1 cellular context compared by ENCODE assay signal in the genomic region with DNA sequence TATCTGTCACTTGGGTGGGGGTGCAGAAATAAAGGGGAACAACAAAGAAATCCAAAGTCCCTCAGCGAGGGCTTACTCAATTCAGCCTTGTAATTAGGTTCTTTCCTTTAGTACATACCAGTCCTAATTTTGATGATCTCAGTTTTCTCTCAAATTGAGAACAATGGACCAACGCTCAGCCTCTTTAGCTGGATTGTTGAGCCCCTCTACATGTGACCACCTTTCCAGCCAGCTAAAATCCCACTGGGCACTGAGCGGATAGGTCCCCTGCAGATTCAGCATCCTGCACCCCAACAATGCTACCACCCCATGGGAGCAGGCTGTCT.
TF ChIP-seq lines count a peak whose summit lies in the region.

No MANE protein-coding gene starts in this region.

TF ChIP-seq in GM12878, 131 proteins besides CTCF, POLR2A, EP300 and RAD21:
- TF ChIP-seq ATF7 (IDR thresholded peaks at IDR 0.05; ENCODE audit: low read depth) (no peak), RCOR1 (conservative IDR thresholded peaks at IDR 0.05; ENCODE audit: low read depth, low read length) (no peak), JUND (IDR thresholded peaks at IDR 0.05; ENCODE audit: low read depth, low read length) (no peak), TBL1XR1 (IDR thresholded peaks at IDR 0.05; ENCODE audit: low read depth, low read length) (no peak), MTA3 (IDR thresholded peaks at IDR 0.05; ENCODE audit: borderline replicate concordance, low read length) (no peak), ZNF24 (IDR thresholded peaks at IDR 0.05) (no peak), SMC3 (IDR thresholded peaks at IDR 0.05; ENCODE audit: borderline replicate concordance, low read length) (no peak), BHLHE40 (IDR thresholded peaks at IDR 0.05; ENCODE audit: borderline replicate concordance in 1 of 2, low read depth in 2 of 2, low read length in 1 of 2) (no peak), SIN3A (IDR thresholded peaks at IDR 0.05; ENCODE audit: low read depth, low read length) (no peak), STAT1 (conservative IDR thresholded peaks at IDR 0.05) (no peak), PAX8 (IDR thresholded peaks at IDR 0.05) (no peak), ZZZ3 (IDR thresholded peaks at IDR 0.05; ENCODE audit: control insufficient read depth, insufficient read length, low read depth) (no peak), ZNF207 (IDR thresholded peaks at IDR 0.05; ENCODE audit: borderline replicate concordance) (no peak)
- TF ChIP-seq, protein P1, sequence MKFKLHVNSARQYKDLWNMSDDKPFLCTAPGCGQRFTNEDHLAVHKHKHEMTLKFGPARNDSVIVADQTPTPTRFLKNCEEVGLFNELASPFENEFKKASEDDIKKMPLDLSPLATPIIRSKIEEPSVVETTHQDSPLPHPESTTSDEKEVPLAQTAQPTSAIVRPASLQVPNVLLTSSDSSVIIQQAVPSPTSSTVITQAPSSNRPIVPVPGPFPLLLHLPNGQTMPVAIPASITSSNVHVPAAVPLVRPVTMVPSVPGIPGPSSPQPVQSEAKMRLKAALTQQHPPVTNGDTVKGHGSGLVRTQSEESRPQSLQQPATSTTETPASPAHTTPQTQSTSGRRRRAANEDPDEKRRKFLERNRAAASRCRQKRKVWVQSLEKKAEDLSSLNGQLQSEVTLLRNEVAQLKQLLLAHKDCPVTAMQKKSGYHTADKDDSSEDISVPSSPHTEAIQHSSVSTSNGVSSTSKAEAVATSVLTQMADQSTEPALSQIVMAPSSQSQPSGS (IDR thresholded peaks at IDR 0.05; ENCODE audit: low read length) = no peak
- TF ChIP-seq, protein P2, sequence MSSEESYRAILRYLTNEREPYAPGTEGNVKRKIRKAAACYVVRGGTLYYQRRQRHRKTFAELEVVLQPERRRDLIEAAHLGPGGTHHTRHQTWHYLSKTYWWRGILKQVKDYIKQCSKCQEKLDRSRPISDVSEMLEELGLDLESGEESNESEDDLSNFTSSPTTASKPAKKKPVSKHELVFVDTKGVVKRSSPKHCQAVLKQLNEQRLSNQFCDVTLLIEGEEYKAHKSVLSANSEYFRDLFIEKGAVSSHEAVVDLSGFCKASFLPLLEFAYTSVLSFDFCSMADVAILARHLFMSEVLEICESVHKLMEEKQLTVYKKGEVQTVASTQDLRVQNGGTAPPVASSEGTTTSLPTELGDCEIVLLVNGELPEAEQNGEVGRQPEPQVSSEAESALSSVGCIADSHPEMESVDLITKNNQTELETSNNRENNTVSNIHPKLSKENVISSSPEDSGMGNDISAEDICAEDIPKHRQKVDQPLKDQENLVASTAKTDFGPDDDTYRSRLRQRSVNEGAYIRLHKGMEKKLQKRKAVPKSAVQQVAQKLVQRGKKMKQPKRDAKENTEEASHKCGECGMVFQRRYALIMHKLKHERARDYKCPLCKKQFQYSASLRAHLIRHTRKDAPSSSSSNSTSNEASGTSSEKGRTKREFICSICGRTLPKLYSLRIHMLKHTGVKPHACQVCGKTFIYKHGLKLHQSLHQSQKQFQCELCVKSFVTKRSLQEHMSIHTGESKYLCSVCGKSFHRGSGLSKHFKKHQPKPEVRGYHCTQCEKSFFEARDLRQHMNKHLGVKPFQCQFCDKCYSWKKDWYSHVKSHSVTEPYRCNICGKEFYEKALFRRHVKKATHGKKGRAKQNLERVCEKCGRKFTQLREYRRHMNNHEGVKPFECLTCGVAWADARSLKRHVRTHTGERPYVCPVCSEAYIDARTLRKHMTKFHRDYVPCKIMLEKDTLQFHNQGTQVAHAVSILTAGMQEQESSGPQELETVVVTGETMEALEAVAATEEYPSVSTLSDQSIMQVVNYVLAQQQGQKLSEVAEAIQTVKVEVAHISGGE (CRISPR knock-in tag; IDR thresholded peaks at IDR 0.05) = no peak
- TF ChIP-seq, protein P3, sequence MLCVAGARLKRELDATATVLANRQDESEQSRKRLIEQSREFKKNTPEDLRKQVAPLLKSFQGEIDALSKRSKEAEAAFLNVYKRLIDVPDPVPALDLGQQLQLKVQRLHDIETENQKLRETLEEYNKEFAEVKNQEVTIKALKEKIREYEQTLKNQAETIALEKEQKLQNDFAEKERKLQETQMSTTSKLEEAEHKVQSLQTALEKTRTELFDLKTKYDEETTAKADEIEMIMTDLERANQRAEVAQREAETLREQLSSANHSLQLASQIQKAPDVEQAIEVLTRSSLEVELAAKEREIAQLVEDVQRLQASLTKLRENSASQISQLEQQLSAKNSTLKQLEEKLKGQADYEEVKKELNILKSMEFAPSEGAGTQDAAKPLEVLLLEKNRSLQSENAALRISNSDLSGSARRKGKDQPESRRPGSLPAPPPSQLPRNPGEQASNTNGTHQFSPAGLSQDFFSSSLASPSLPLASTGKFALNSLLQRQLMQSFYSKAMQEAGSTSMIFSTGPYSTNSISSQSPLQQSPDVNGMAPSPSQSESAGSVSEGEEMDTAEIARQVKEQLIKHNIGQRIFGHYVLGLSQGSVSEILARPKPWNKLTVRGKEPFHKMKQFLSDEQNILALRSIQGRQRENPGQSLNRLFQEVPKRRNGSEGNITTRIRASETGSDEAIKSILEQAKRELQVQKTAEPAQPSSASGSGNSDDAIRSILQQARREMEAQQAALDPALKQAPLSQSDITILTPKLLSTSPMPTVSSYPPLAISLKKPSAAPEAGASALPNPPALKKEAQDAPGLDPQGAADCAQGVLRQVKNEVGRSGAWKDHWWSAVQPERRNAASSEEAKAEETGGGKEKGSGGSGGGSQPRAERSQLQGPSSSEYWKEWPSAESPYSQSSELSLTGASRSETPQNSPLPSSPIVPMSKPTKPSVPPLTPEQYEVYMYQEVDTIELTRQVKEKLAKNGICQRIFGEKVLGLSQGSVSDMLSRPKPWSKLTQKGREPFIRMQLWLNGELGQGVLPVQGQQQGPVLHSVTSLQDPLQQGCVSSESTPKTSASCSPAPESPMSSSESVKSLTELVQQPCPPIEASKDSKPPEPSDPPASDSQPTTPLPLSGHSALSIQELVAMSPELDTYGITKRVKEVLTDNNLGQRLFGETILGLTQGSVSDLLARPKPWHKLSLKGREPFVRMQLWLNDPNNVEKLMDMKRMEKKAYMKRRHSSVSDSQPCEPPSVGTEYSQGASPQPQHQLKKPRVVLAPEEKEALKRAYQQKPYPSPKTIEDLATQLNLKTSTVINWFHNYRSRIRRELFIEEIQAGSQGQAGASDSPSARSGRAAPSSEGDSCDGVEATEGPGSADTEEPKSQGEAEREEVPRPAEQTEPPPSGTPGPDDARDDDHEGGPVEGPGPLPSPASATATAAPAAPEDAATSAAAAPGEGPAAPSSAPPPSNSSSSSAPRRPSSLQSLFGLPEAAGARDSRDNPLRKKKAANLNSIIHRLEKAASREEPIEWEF (IDR thresholded peaks at IDR 0.05; ENCODE audit: insufficient replicate concordance, low read depth, low read length) = no peak
